Comparison of ENCODE assay signal across 15 cellular contexts in genomic region chr16:15776572-15776971, GRCh38.
A peak's percentile ranks its signal among the peaks of the same experiment; 100 is the strongest.
DNase-seq lines count a peak whose midpoint lies in the region; ATAC-seq and TF ChIP-seq lines count a peak whose summit lies in the region.
"Had no signal": no experiment of that assay in that cellular context is flagged by ENCODE, and none has a peak within 500 bp of the region (broad histone marks: within the 10 kb centered on the region; RNA-seq: fewer than 3 reads in every experiment).

No MANE protein-coding gene starts in this region.

- peaks cover 70 to 87% of the 10 kb centered on the region in 2 donors for H3K36me3 ChIP-seq in ascending aorta
- H3K36me3 ChIP-seq in gastroesophageal sphincter, result peaks cover 0 to 83% of the 10 kb centered on the region in 2 donors
- peaks cover 20% of the 10 kb centered on the region for H3K36me3 ChIP-seq in rectal smooth muscle tissue (ENCODE audit: control insufficient read depth, insufficient read depth, low read length)
- H3K36me3 ChIP-seq in thoracic aorta, result peaks cover 80% of the 10 kb centered on the region
- no peaks in the 10 kb centered on the region for H3K36me3 ChIP-seq in lower lobe of right lung
- H3K36me3 ChIP-seq: BLaER1 had no signal

- H3K27me3 ChIP-seq in ascending aorta (no peaks in the 10 kb centered on the region), gastroesophageal sphincter (no peaks in the 10 kb centered on the region), rectal smooth muscle tissue (ENCODE audit: control insufficient read depth, insufficient read depth, low read length) (no peaks in the 10 kb centered on the region), thoracic aorta (replicated peaks; ENCODE audit: insufficient read depth) (no peaks in the 10 kb centered on the region), lower lobe of right lung (ENCODE audit: low read depth) (no peaks in the 10 kb centered on the region)
- H3K27me3 ChIP-seq: BLaER1 had no signal

- H3K4me1 ChIP-seq in ascending aorta, result peaks cover 9 to 39% of the 10 kb centered on the region in 2 donors
- peaks cover 3 to 100% (median 4%) of the 10 kb centered on the region in 3 donors for H3K4me1 ChIP-seq in gastroesophageal sphincter
- peaks cover 21% of the 10 kb centered on the region for H3K4me1 ChIP-seq in rectal smooth muscle tissue (ENCODE audit: control insufficient read depth, insufficient read depth, low read length)
- H3K4me1 ChIP-seq in thoracic aorta (ENCODE audit: control insufficient read depth in 1 of 2, low read depth in 2 of 2), result peaks cover 17 to 92% of the 10 kb centered on the region in 2 donors
- H3K4me1 ChIP-seq in lower lobe of right lung, result no peaks in the 10 kb centered on the region

- no peak for ATAC-seq in gastroesophageal sphincter
- no peak for ATAC-seq in thoracic aorta (ENCODE audit: insufficient number of reproducible peaks, low FRiP score, low read depth)
- ATAC-seq in GM18505 (IDR thresholded peaks at IDR 0.05; ENCODE audit: unreplicated experiment), result no peak
- ATAC-seq in lower lobe of right lung, result no peak
- ATAC-seq in GM21717 (IDR thresholded peaks at IDR 0.05; ENCODE audit: unreplicated experiment), result no peak

- DNase-seq in ascending aorta (ENCODE audit: low spot score in 2 of 2) (no peak), thoracic aorta (ENCODE audit: low spot score) (no peak), NCI-H2107 treated with DMSO at 0.1 percent for 48 hours (lab: John Stamatoyannopoulos, UW; ENCODE audit: unreplicated experiment) (no peak), lower lobe of right lung (no peak)
- DNase-seq: 8988T; CD4-positive, alpha-beta memory T cell; DMS153; DMS79; GDM1; H9 had no signal

- H3K4me3 ChIP-seq in ascending aorta, result no peak overlapping the region
- H3K4me3 ChIP-seq in gastroesophageal sphincter, result no peak overlapping the region
- H3K4me3 ChIP-seq in rectal smooth muscle tissue (ENCODE audit: low read length), result no peak overlapping the region
- no peak overlapping the region for H3K4me3 ChIP-seq in thoracic aorta
- no peak overlapping the region for H3K4me3 ChIP-seq in lower lobe of right lung
- H3K4me3 ChIP-seq: BLaER1 had no signal

- intact Hi-C loops in ascending aorta (cut with DNase I), result loop anchor here (5.0 kb wide), 1 partner anchor 46 kb away; no protein-coding TSS in a partner anchor
- intact Hi-C loops in lower lobe of right lung (cut with DNase I), result no loop called here

- H3K9me3 ChIP-seq in ascending aorta (no peaks in the 10 kb centered on the region), gastroesophageal sphincter (no peaks in the 10 kb centered on the region), thoracic aorta (no peaks in the 10 kb centered on the region), lower lobe of right lung (no peaks in the 10 kb centered on the region)
- H3K9me3 ChIP-seq: BLaER1 had no signal

- TF ChIP-seq POLR2A in gastroesophageal sphincter (IDR thresholded peaks at IDR 0.05) (no peak), GM18505 (IDR thresholded peaks at IDR 0.05; ENCODE audit: borderline replicate concordance, extremely low read depth, insufficient read depth, insufficient read length) (no peak)

- WGBS in gastroesophageal sphincter (ENCODE audit: low coverage in 1 of 2), 2 donors, result 44 to 46% methylated on average over 1 to 10 of the region's 10 CpGs

- no peak overlapping the region for H3K9ac ChIP-seq in rectal smooth muscle tissue (ENCODE audit: low read length)
- H3K9ac ChIP-seq: BLaER1 had no signal

- peak overlapping the region; percentile 6 to 38 for H3K27ac ChIP-seq in ascending aorta
- peak overlapping the region in 3 of 4 donors; percentile 76 to 78 (median 77) for H3K27ac ChIP-seq in gastroesophageal sphincter
- H3K27ac ChIP-seq in rectal smooth muscle tissue (ENCODE audit: low read depth, low read length), result peak overlapping the region; percentile 4
- H3K27ac ChIP-seq in thoracic aorta, result peak overlapping the region; percentile 16 to 26
- no peak overlapping the region for H3K27ac ChIP-seq in lower lobe of right lung
- H3K27ac ChIP-seq: BLaER1 had no signal

- TF ChIP-seq EP300 in gastroesophageal sphincter (IDR thresholded peaks at IDR 0.05), result no peak

- no peak for TF ChIP-seq CTCF in ascending aorta (IDR thresholded peaks at IDR 0.05)
- TF ChIP-seq CTCF in gastroesophageal sphincter (IDR thresholded peaks at IDR 0.05), result no peak
- no peak for TF ChIP-seq CTCF in thoracic aorta (IDR thresholded peaks at IDR 0.05)
- no peak for TF ChIP-seq CTCF in lower lobe of right lung (IDR thresholded peaks at IDR 0.05)
